ENCODE assay signal across 16 cellular contexts in genomic region chrX:67787196-67787595, GRCh38.
"Had no signal": no experiment of that assay in that cellular context is flagged by ENCODE, and none has a peak within 500 bp of the region (broad histone marks: within the 10 kb centered on the region; RNA-seq: fewer than 3 reads in every experiment).

No MANE protein-coding gene starts in this region.

- H3K4me3 Mint-ChIP-seq: activated CD4-positive, alpha-beta T cell treated with anti-CD3 and anti-CD28 coated beads, Interleukin-2, amount 10 ng/mL, durations not matched to agents 7 days and 5 days; activated CD8-positive, alpha-beta T cell treated with anti-CD3 and anti-CD28 coated beads, Interleukin-2, amount 10 ng/mL, durations not matched to agents 7 days and 5 days; activated naive CD4-positive, alpha-beta T cell treated with anti-CD3 and anti-CD28 coated beads for 36 hours; activated naive CD8-positive, alpha-beta T cell treated with anti-CD3 and anti-CD28 coated beads, Interleukin-2, amount 50 U/mL, for 24 hours; activated T-cell treated with anti-CD3 and anti-CD28 coated beads, Interleukin-2, amount 50 U/mL, for 24 hours; neural crest cell had no signal

- H3K27ac Mint-ChIP-seq: activated CD4-positive, alpha-beta T cell treated with anti-CD3 and anti-CD28 coated beads, Interleukin-2, amount 10 ng/mL, durations not matched to agents 7 days and 5 days; activated CD8-positive, alpha-beta T cell treated with anti-CD3 and anti-CD28 coated beads, Interleukin-2, amount 10 ng/mL, durations not matched to agents 7 days and 5 days; activated naive CD4-positive, alpha-beta T cell treated with anti-CD3 and anti-CD28 coated beads for 36 hours; activated naive CD8-positive, alpha-beta T cell treated with anti-CD3 and anti-CD28 coated beads, Interleukin-2, amount 50 U/mL, for 24 hours; activated T-cell treated with anti-CD3 and anti-CD28 coated beads, Interleukin-2, amount 50 U/mL, for 24 hours; progenitor cell of endocrine pancreas had no signal

- H3K4me1 Mint-ChIP-seq: activated CD4-positive, alpha-beta T cell treated with anti-CD3 and anti-CD28 coated beads, Interleukin-2, amount 10 ng/mL, durations not matched to agents 7 days and 5 days; activated naive CD8-positive, alpha-beta T cell treated with anti-CD3 and anti-CD28 coated beads, Interleukin-2, amount 50 U/mL, for 24 hours; neural crest cell had no signal

- DNase-seq: activated CD4-positive, alpha-beta T cell treated with anti-CD3 and anti-CD28 coated beads, Interleukin-2, amount 10 ng/mL, durations not matched to agents 7 days and 5 days; activated CD8-positive, alpha-beta T cell treated with anti-CD3 and anti-CD28 coated beads, Interleukin-2, amount 10 ng/mL, durations not matched to agents 7 days and 5 days; activated naive CD4-positive, alpha-beta T cell treated with anti-CD3 and anti-CD28 coated beads for 36 hours; activated naive CD8-positive, alpha-beta T cell treated with anti-CD3 and anti-CD28 coated beads, Interleukin-2, amount 50 U/mL, for 24 hours; activated T-cell treated with anti-CD3 and anti-CD28 coated beads, Interleukin-2, amount 50 U/mL, for 24 hours; aorta; brain microvascular endothelial cell; central memory CD4-positive, alpha-beta T cell; dorsolateral prefrontal cortex; left ventricle myocardium superior; stimulated activated CD4-positive, alpha-beta T cell treated with anti-CD3 and anti-CD28 coated beads, Interleukin-2, amount 100 ng/mL, for 24 hours; stimulated activated naive CD4-positive, alpha-beta T cell treated with Interleukin-2 at 50 U/mL for 16 hours; T1000 had no signal

- H3K9me3 Mint-ChIP-seq: activated naive CD4-positive, alpha-beta T cell treated with anti-CD3 and anti-CD28 coated beads for 36 hours; activated naive CD8-positive, alpha-beta T cell treated with anti-CD3 and anti-CD28 coated beads, Interleukin-2, amount 50 U/mL, for 24 hours; activated T-cell treated with anti-CD3 and anti-CD28 coated beads, Interleukin-2, amount 50 U/mL, for 24 hours; neural crest cell had no signal

- H3K4me3 ChIP-seq: dorsolateral prefrontal cortex, tibial nerve had no signal

- H3K27me3 Mint-ChIP-seq: activated CD4-positive, alpha-beta T cell treated with anti-CD3 and anti-CD28 coated beads, Interleukin-2, amount 10 ng/mL, durations not matched to agents 7 days and 5 days; activated naive CD8-positive, alpha-beta T cell treated with anti-CD3 and anti-CD28 coated beads, Interleukin-2, amount 50 U/mL, for 24 hours; progenitor cell of endocrine pancreas had no signal
